Comparison of ENCODE assay signal across 14 cellular contexts in the genomic region with DNA sequence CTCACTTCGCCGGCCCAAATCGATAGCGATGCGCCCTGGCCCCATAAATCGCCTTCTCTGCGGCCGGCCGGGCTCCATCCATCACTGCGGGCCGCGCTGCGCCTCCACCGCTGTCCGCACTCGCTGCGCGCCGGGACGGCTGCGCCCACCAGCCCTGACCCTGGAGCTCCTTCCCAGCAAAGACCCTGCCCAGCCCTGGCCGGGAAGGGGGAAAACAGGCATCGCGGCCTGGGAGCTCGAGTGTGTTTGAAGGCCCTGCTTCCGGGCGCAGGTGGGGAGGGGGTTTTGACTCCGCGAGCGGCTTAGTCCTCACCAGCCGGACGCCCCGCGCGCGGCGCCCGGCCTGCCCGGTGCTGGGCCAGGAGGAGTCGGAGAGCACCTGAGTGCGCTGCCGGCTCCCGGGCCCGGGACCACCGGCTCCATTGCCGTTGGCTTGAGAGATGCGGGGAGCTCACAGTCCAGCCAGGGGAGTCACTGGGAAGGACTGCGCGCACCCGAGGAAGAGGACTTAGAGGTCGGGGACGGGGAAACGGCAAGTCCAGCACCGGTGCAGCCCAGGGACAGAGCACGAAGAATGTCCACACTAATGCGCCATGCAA. TPM values are rescaled to one million over a fixed set of nuclear protein-coding genes. Genes with fewer than 3 reads are reported as not detected.
DNase-seq lines count a peak whose midpoint lies in the region; ATAC-seq and TF ChIP-seq lines count a peak whose summit lies in the region.
"Had no signal": no experiment of that assay in that cellular context is flagged by ENCODE, and none has a peak within 500 bp of the region (broad histone marks: within the 10 kb centered on the region; RNA-seq: fewer than 3 reads in every experiment).

No MANE protein-coding gene starts in this region.

- H3K9me3 Mint-ChIP-seq in activated B cell treated with CpG ODN at 0.5 μM for 24 hours (no peaks in the 10 kb centered on the region), neural progenitor cell (no peaks in the 10 kb centered on the region)

- no peaks in the 10 kb centered on the region for H3K9me3 ChIP-seq in left ventricle myocardium inferior (replicated peaks)
- H3K9me3 ChIP-seq in neural progenitor cell (ENCODE audit: low read depth), result no peaks in the 10 kb centered on the region

- no peak overlapping the region for H3K27ac ChIP-seq in left ventricle myocardium inferior (replicated peaks)
- no peak overlapping the region for H3K27ac ChIP-seq in neural progenitor cell

- H3K9ac ChIP-seq in neural progenitor cell, result no peak overlapping the region

- TF ChIP-seq CTCF in GM13977 (IDR thresholded peaks at IDR 0.05; ENCODE audit: extremely low read depth, insufficient read depth, missing control alignments), result no peak
- no peak for TF ChIP-seq CTCF in activated B cell treated with CpG ODN at 0.5 μM for 24 hours (IDR thresholded peaks at IDR 0.05)
- TF ChIP-seq CTCF in left ventricle myocardium inferior (IDR thresholded peaks at IDR 0.05; ENCODE audit: borderline replicate concordance), result no peak
- no peak for TF ChIP-seq CTCF in neural progenitor cell (IDR thresholded peaks at IDR 0.05)

- POLR2A ChIA-PET in activated B cell treated with CpG ODN at 0.5 μM for 24 hours (lab: Charles Lee), result no interaction called here

- CTCF ChIA-PET in activated B cell treated with CpG ODN at 0.5 μM for 24 hours (lab: Charles Lee), result no interaction called here

- H3K36me3 Mint-ChIP-seq in activated B cell treated with CpG ODN at 0.5 μM for 24 hours (ENCODE audit: low read depth) (no peaks in the 10 kb centered on the region), neural progenitor cell (no peaks in the 10 kb centered on the region)

- H3K27me3 ChIP-seq in left ventricle myocardium inferior (ENCODE audit: low read depth), result peaks cover 71% of the 10 kb centered on the region
- peaks cover 100% of the 10 kb centered on the region for H3K27me3 ChIP-seq in neural progenitor cell

- H3K4me3 Mint-ChIP-seq in activated B cell treated with CpG ODN at 0.5 μM for 24 hours (no peak overlapping the region), neural progenitor cell (peak overlapping the region; percentile 91)

- intact Hi-C loops in activated B cell treated with CpG ODN at 0.5 μM for 24 hours (cut with micrococcal nuclease), result no loop called here
- intact Hi-C loops in left ventricle myocardium inferior (cut with micrococcal nuclease), result no loop called here

- peaks cover 48% of the 10 kb centered on the region for H3K27me3 Mint-ChIP-seq in activated B cell treated with CpG ODN at 0.5 μM for 24 hours
- H3K27me3 Mint-ChIP-seq in neural progenitor cell (ENCODE audit: insufficient read depth, low read depth), result peaks cover 63% of the 10 kb centered on the region

- H3K36me3 ChIP-seq in left ventricle myocardium inferior (no peaks in the 10 kb centered on the region), neural progenitor cell (no peaks in the 10 kb centered on the region)

- H3K4me1 Mint-ChIP-seq in activated B cell treated with CpG ODN at 0.5 μM for 24 hours (peaks cover 10% of the 10 kb centered on the region), neural progenitor cell (peaks cover 55% of the 10 kb centered on the region)

- H3K27ac Mint-ChIP-seq in activated B cell treated with CpG ODN at 0.5 μM for 24 hours (no peak overlapping the region), neural progenitor cell (no peak overlapping the region)

- H4K20me1 ChIP-seq in neural progenitor cell (ENCODE audit: low read depth), result peaks cover 44% of the 10 kb centered on the region

- H3K4me2 ChIP-seq in neural progenitor cell, result peak overlapping the region; percentile 83

- peaks cover 14% of the 10 kb centered on the region for H3F3A ChIP-seq in neural progenitor cell (ENCODE audit: low read depth)

- H2AFZ ChIP-seq in neural progenitor cell (replicated peaks), result peak overlapping the region; percentile 79

- DNase-seq in GM13977 (ENCODE audit: low spot score) (peak; percentile 40), activated B cell treated with CpG ODN at 0.5 μM for 24 hours (peak; percentile 16), left ventricle myocardium inferior (no peak), neural progenitor cell (ENCODE audit: low spot score) (peak; percentile 74), NCI-H187 treated with DMSO at 0.1 percent for 48 hours (lab: John Stamatoyannopoulos, UW) (no peak)
- DNase-seq in activated effector memory CD4-positive, alpha-beta T cell treated with Interleukin-2 at 50 U/mL for 16 hours, result no peak
- DNase-seq: Calu3; dermis blood vessel endothelial cell; head of caudate nucleus; NCI-H510A; SHP77 treated with DMSO at 0.1 percent for 48 hours; stimulated activated CD4-positive, alpha-beta T cell treated with anti-CD3 and anti-CD28 coated beads, Interleukin-12 subunit alpha, Interleukin-12 subunit beta, amount 100 ng/mL, for 4 hours had no signal

- ATAC-seq in activated B cell treated with CpG ODN at 0.5 μM for 24 hours (ENCODE audit: low read depth), result no peak
- no peak for ATAC-seq in GM18511 (IDR thresholded peaks at IDR 0.05; ENCODE audit: unreplicated experiment)
- no peak for ATAC-seq in HG02642 (IDR thresholded peaks at IDR 0.05; ENCODE audit: poor library complexity, unreplicated experiment)

- H3K4me3 ChIP-seq in left ventricle myocardium inferior (peak overlapping the region; percentile 48), neural progenitor cell (peak overlapping the region; percentile 50)

- H3K79me2 ChIP-seq in neural progenitor cell (ENCODE audit: low read depth), result no peaks in the 10 kb centered on the region

- in situ Hi-C loops in GM13977 (cut with MboI; ENCODE audit: low pct_unique_long_range_greater_than_20kb, low sequenced_read_pairs, unreplicated experiment), result no loop called here

- H3K4me1 ChIP-seq in left ventricle myocardium inferior (peaks cover 25% of the 10 kb centered on the region), neural progenitor cell (peaks cover 35% of the 10 kb centered on the region)

RNA-seq across cellular contexts. Expression of a gene that starts 1.1 kb away (rescaled TPM):
- total RNA-seq in activated B cell treated with CpG ODN at 0.5 μM for 24 hours (0.39 and 0.71 TPM in 2 replicates), left ventricle myocardium inferior (0.44 TPM), neural progenitor cell (ENCODE audit: low replicate concordance) (1.4 and 2.9 TPM in 2 replicates)

Comparison
In these comparisons a context has a peak if more than half of its experiments do, and no peak if none do; other contexts are left out.
1. DNase-seq: peak in GM13977 (single experiment), activated B cell treated with CpG ODN at 0.5 μM for 24 hours (single experiment) and neural progenitor cell (single experiment); none in left ventricle myocardium inferior (single experiment), NCI-H187 treated with DMSO at 0.1 percent for 48 hours (single experiment) and activated effector memory CD4-positive, alpha-beta T cell treated with Interleukin-2 at 50 U/mL for 16 hours (single experiment).